Comparison of ENCODE assay signal across 17 cellular contexts in genomic region chr7:73118155-73118554, GRCh38. TPM values are rescaled to one million over a fixed set of nuclear protein-coding genes. Genes with fewer than 3 reads are reported as not detected.
"Had no signal": no experiment of that assay in that cellular context is flagged by ENCODE, and none has a peak within 500 bp of the region (broad histone marks: within the 10 kb centered on the region; RNA-seq: fewer than 3 reads in every experiment).

No MANE protein-coding gene starts in this region.

RNA-seq across cellular contexts. Expression of gene SPDYE9, which starts 32.3 kb away (rescaled TPM):
- total RNA-seq: activated CD4-positive, alpha-beta memory T cell treated with anti-CD3 and anti-CD28 coated beads for 36 hours; activated CD4-positive, alpha-beta T cell treated with anti-CD3 and anti-CD28 coated beads, Interleukin-2, amount 10 ng/mL, durations not matched to agents 24 days and 14 days; activated naive CD4-positive, alpha-beta T cell treated with anti-CD3 and anti-CD28 coated beads for 36 hours; activated naive CD8-positive, alpha-beta T cell treated with anti-CD3 and anti-CD28 coated beads, Interleukin-2, amount 10 ng/mL, durations not matched to agents 7 days and 5 days; activated T-helper 2 cell treated with anti-CD3 and anti-CD28 coated beads, Interferon-gamma antibody, Interleukin-2, Interleukin-4, amounts not matched to agents 10 μg/mL and 5 μg/mL and 100 μg/mL, durations not matched to agents 14 hours and 24 hours and 36 hours; astrocyte; bronchial epithelial cell; cardiac septum; cerebellum; endodermal cell; epithelial cell of proximal tubule; esophagus mucosa; gastrocnemius medialis; heart left ventricle; T-helper 2 cell treated with Interferon-gamma antibody and Interleukin-4, amounts not matched to agents 100 ng/mL and 5 ng/mL, for 36 hours; WTC11 had no signal
- polyA plus RNA-seq: adipose tissue, heart left ventricle had no signal
